Comparison of ENCODE assay signal across 1 cellular context in genomic region chr12:113185180-113186032, GRCh38.
A peak's percentile ranks its signal among the peaks of the same experiment; 100 is the strongest.
TF ChIP-seq lines count a peak whose summit lies in the region.

DDX54 (minus strand) TSS chr12:113185478; CDS start chr12:113185451, 27 bp downstream.
RITA1 (plus strand) TSS chr12:113185721; CDS start chr12:113186747, 1,026 bp downstream.

TF ChIP-seq in K562, 482 proteins besides CTCF, POLR2A, EP300 and RAD21 (continued from another document and continues in another):
- TF ChIP-seq ZBTB34 (CRISPR knock-in tag; IDR thresholded peaks at IDR 0.05) = no peak
- TF ChIP-seq DEAF1 (CRISPR knock-in tag; IDR thresholded peaks at IDR 0.05) = no peak
- TF ChIP-seq EWSR1 (IDR thresholded peaks at IDR 0.05; ENCODE audit: borderline replicate concordance, low read depth, partially characterized antibody) = no peak
- TF ChIP-seq POLR2B (IDR thresholded peaks at IDR 0.05; ENCODE audit: low read depth, partially characterized antibody) = peak; percentile 80
- no peak for TF ChIP-seq CREB5 (CRISPR knock-in tag; IDR thresholded peaks at IDR 0.05)
- TF ChIP-seq EHMT2 (IDR thresholded peaks at IDR 0.05) = no peak
- no peak for TF ChIP-seq KLF10 (CRISPR knock-in tag; IDR thresholded peaks at IDR 0.05)
- no peak for TF ChIP-seq GATAD2A (IDR thresholded peaks at IDR 0.05)
- TF ChIP-seq STAT6 (CRISPR knock-in tag; IDR thresholded peaks at IDR 0.05) = peak; percentile 73; the same call in 1 of the 2 replicates
- no peak for TF ChIP-seq ETV6 (IDR thresholded peaks at IDR 0.05; ENCODE audit: borderline replicate concordance in 1 of 2, low read depth in 2 of 2, low read length in 1 of 2)
- TF ChIP-seq ETV6 (CRISPR knock-in tag; IDR thresholded peaks at IDR 0.05; ENCODE audit: borderline replicate concordance) = 0 out of 2 replicates have a peak, but pooled peaks have one; percentile 68
- TF ChIP-seq SRSF7 (optimal IDR thresholded peaks at IDR 0.05; ENCODE audit: low read depth, low read length) = no peak
- no peak for TF ChIP-seq ETS2 (tag; IDR thresholded peaks at IDR 0.05; ENCODE audit: borderline replicate concordance, poor library complexity, severe bottlenecking)
- peak; percentile 62 to 69; a peak in 2 of 4 replicates for TF ChIP-seq MAZ (CRISPR knock-in tag; conservative IDR thresholded peaks at IDR 0.05 in 1 of 2, IDR thresholded peaks at IDR 0.05 in 1 of 2)
- no peak for TF ChIP-seq ZNF212 (CRISPR knock-in tag; IDR thresholded peaks at IDR 0.05)
- TF ChIP-seq BMI1 (IDR thresholded peaks at IDR 0.05; ENCODE audit: low read length) = no peak
- TF ChIP-seq WHSC1 (IDR thresholded peaks at IDR 0.05; ENCODE audit: low read length) = no peak
- TF ChIP-seq ZNF655 (CRISPR knock-in tag; IDR thresholded peaks at IDR 0.05) = no peak
- TF ChIP-seq ERF (CRISPR knock-in tag; IDR thresholded peaks at IDR 0.05) = no peak
- TF ChIP-seq CEBPG (CRISPR knock-in tag; IDR thresholded peaks at IDR 0.05) = no peak
- TF ChIP-seq CEBPG (tag; conservative IDR thresholded peaks at IDR 0.05 in 1 of 2, IDR thresholded peaks at IDR 0.05 in 1 of 2) = no peak
- TF ChIP-seq XRCC3 (IDR thresholded peaks at IDR 0.05) = no peak
- TF ChIP-seq NCOR1 (IDR thresholded peaks at IDR 0.05) = no peak
- no peak for TF ChIP-seq MAFK (IDR thresholded peaks at IDR 0.05; ENCODE audit: low read length)
- no peak for TF ChIP-seq ZNF79 (CRISPR knock-in tag; IDR thresholded peaks at IDR 0.05; ENCODE audit: low read depth)
- TF ChIP-seq CLOCK (CRISPR knock-in tag; IDR thresholded peaks at IDR 0.05; ENCODE audit: borderline replicate concordance) = no peak
- TF ChIP-seq L3MBTL2 (IDR thresholded peaks at IDR 0.05) = peak; percentile 88
- TF ChIP-seq ZNF316 (IDR thresholded peaks at IDR 0.05) = peak; percentile 53; the same call in 1 of the 2 replicates
- TF ChIP-seq ZNF165 (CRISPR knock-in tag; IDR thresholded peaks at IDR 0.05; ENCODE audit: borderline replicate concordance) = no peak
- TF ChIP-seq RBM39 (optimal IDR thresholded peaks at IDR 0.05; ENCODE audit: low read depth, low read length) = no peak
- no peak for TF ChIP-seq ZNF197 (CRISPR knock-in tag; IDR thresholded peaks at IDR 0.05; ENCODE audit: low read depth)
- no peak for TF ChIP-seq MEIS2 (IDR thresholded peaks at IDR 0.05; ENCODE audit: partially characterized antibody)
- no peak for TF ChIP-seq COPS2 (conservative IDR thresholded peaks at IDR 0.05)
- TF ChIP-seq FOXJ3 (CRISPR knock-in tag; IDR thresholded peaks at IDR 0.05) = no peak
- no peak for TF ChIP-seq TRIM28 (IDR thresholded peaks at IDR 0.05)
- no peak for TF ChIP-seq HNRNPUL1 (IDR thresholded peaks at IDR 0.05; ENCODE audit: low read length)
- TF ChIP-seq ZNF431 (CRISPR knock-in tag; IDR thresholded peaks at IDR 0.05) = peak; percentile 76
- peak; percentile 65; the same call in 1 of the 2 replicates for TF ChIP-seq KDM2B (CRISPR knock-in tag; IDR thresholded peaks at IDR 0.05)
- TF ChIP-seq PBX2 (CRISPR knock-in tag; IDR thresholded peaks at IDR 0.05; ENCODE audit: low read depth) = no peak
- TF ChIP-seq PBX2 (tag; conservative IDR thresholded peaks at IDR 0.05; ENCODE audit: low read depth) = no peak
- peak; percentile 80 for TF ChIP-seq ZNF407 (IDR thresholded peaks at IDR 0.05; ENCODE audit: low read depth)
- no peak for TF ChIP-seq ZNF143 (CRISPR knock-in tag; IDR thresholded peaks at IDR 0.05)
